In the genomic region with DNA sequence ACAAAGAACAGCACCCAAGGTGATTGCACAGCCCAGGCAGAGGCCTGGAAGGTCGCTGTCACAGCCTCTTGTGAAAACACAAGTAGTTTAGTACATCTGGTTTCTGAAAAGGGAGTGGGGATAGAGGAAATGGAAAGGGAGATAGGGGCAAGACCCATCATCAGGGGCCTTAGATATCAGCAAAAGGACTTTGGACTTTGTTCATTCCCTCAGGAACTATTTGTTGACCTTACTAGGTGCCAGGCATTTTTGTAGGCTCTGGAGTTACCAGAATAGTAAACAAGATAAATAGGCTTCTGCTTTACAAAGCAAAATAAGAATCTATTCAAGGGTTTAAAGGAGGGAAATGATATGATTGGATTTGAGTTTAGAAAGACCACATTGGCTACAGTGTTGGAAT, we compare ENCODE assay signal across 1 cellular context.
TF ChIP-seq lines count a peak whose summit lies in the region.

No MANE protein-coding gene starts in this region.

TF ChIP-seq in HepG2, 621 proteins besides CTCF, POLR2A, EP300 and RAD21 (continued from another document and continues in another):
- TF ChIP-seq, protein P1, sequence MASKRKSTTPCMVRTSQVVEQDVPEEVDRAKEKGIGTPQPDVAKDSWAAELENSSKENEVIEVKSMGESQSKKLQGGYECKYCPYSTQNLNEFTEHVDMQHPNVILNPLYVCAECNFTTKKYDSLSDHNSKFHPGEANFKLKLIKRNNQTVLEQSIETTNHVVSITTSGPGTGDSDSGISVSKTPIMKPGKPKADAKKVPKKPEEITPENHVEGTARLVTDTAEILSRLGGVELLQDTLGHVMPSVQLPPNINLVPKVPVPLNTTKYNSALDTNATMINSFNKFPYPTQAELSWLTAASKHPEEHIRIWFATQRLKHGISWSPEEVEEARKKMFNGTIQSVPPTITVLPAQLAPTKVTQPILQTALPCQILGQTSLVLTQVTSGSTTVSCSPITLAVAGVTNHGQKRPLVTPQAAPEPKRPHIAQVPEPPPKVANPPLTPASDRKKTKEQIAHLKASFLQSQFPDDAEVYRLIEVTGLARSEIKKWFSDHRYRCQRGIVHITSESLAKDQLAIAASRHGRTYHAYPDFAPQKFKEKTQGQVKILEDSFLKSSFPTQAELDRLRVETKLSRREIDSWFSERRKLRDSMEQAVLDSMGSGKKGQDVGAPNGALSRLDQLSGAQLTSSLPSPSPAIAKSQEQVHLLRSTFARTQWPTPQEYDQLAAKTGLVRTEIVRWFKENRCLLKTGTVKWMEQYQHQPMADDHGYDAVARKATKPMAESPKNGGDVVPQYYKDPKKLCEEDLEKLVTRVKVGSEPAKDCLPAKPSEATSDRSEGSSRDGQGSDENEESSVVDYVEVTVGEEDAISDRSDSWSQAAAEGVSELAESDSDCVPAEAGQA (IDR thresholded peaks at IDR 0.05; ENCODE audit: low read depth), result no peak
- TF ChIP-seq, protein P1 (CRISPR knock-in tag; IDR thresholded peaks at IDR 0.05; ENCODE audit: borderline replicate concordance), result no peak
- TF ChIP-seq FOXK2 (IDR thresholded peaks at IDR 0.05) (0 out of 2 replicates have a peak, but pooled peaks have one; percentile 17), IKZF5 (CRISPR knock-in tag; IDR thresholded peaks at IDR 0.05) (peak; percentile 23; the same call in 1 of the 2 replicates), ELK4 (CRISPR knock-in tag; IDR thresholded peaks at IDR 0.05; ENCODE audit: borderline replicate concordance) (no peak), ZNF644 (CRISPR knock-in tag; IDR thresholded peaks at IDR 0.05; ENCODE audit: low read depth) (0 out of 2 replicates have a peak, but pooled peaks have one; percentile 36), ZNF768 (CRISPR knock-in tag; IDR thresholded peaks at IDR 0.05) (no peak), DNMT3B (CRISPR knock-in tag; conservative IDR thresholded peaks at IDR 0.05) (no peak), DPF2 (CRISPR knock-in tag; IDR thresholded peaks at IDR 0.05; ENCODE audit: borderline replicate concordance, low read depth) (peak; percentile 49; the same call in 1 of the 2 replicates), FOXK1 (CRISPR knock-in tag; IDR thresholded peaks at IDR 0.05; ENCODE audit: borderline replicate concordance, low read depth) (peak; percentile 39; the same call in 1 of the 2 replicates), ISL2 (CRISPR knock-in tag; IDR thresholded peaks at IDR 0.05) (0 out of 2 replicates have a peak, but pooled peaks have one; percentile 32), ZFP36L2 (CRISPR knock-in tag; IDR thresholded peaks at IDR 0.05) (no peak), HDAC1 (CRISPR knock-in tag; IDR thresholded peaks at IDR 0.05) (peak; percentile 49; the same call in 1 of the 2 replicates), ZMAT3 (CRISPR knock-in tag; conservative IDR thresholded peaks at IDR 0.05) (no peak), TAF15 (IDR thresholded peaks at IDR 0.05; ENCODE audit: low read depth, low read length, poor library complexity, severe bottlenecking) (no peak), ATF6 (CRISPR knock-in tag; conservative IDR thresholded peaks at IDR 0.05) (no peak), SALL1 (CRISPR knock-in tag; IDR thresholded peaks at IDR 0.05) (peak; percentile 39; the same call in 1 of the 2 replicates), TARDBP (CRISPR knock-in tag; IDR thresholded peaks at IDR 0.05) (peak; percentile 17; the same call in 1 of the 2 replicates), ZFP37 (CRISPR knock-in tag; IDR thresholded peaks at IDR 0.05; ENCODE audit: borderline replicate concordance) (no peak), KIAA2018 (CRISPR knock-in tag; IDR thresholded peaks at IDR 0.05; ENCODE audit: borderline replicate concordance) (no peak), ZMYM4 (CRISPR knock-in tag; IDR thresholded peaks at IDR 0.05) (peak; percentile 70), NCOR1 (IDR thresholded peaks at IDR 0.05; ENCODE audit: borderline replicate concordance, low read length) (peak; percentile 48; the same call in 1 of the 2 replicates), ETV5 (CRISPR knock-in tag; IDR thresholded peaks at IDR 0.05; ENCODE audit: borderline replicate concordance) (peak; percentile 22; the same call in 1 of the 2 replicates)
- TF ChIP-seq, protein P2, sequence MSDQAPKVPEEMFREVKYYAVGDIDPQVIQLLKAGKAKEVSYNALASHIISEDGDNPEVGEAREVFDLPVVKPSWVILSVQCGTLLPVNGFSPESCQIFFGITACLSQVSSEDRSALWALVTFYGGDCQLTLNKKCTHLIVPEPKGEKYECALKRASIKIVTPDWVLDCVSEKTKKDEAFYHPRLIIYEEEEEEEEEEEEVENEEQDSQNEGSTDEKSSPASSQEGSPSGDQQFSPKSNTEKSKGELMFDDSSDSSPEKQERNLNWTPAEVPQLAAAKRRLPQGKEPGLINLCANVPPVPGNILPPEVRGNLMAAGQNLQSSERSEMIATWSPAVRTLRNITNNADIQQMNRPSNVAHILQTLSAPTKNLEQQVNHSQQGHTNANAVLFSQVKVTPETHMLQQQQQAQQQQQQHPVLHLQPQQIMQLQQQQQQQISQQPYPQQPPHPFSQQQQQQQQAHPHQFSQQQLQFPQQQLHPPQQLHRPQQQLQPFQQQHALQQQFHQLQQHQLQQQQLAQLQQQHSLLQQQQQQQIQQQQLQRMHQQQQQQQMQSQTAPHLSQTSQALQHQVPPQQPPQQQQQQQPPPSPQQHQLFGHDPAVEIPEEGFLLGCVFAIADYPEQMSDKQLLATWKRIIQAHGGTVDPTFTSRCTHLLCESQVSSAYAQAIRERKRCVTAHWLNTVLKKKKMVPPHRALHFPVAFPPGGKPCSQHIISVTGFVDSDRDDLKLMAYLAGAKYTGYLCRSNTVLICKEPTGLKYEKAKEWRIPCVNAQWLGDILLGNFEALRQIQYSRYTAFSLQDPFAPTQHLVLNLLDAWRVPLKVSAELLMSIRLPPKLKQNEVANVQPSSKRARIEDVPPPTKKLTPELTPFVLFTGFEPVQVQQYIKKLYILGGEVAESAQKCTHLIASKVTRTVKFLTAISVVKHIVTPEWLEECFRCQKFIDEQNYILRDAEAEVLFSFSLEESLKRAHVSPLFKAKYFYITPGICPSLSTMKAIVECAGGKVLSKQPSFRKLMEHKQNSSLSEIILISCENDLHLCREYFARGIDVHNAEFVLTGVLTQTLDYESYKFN (CRISPR knock-in tag; conservative IDR thresholded peaks at IDR 0.05), result peak; percentile 87
